ENCODE assay signal across 9 cellular contexts in genomic region chr13:102869948-102870676, GRCh38. TPM values are rescaled to one million over a fixed set of nuclear protein-coding genes. Genes with fewer than 3 reads are reported as not detected.
A peak's percentile ranks its signal among the peaks of the same experiment; 100 is the strongest.
DNase-seq lines count a peak whose midpoint lies in the region; ATAC-seq and TF ChIP-seq lines count a peak whose summit lies in the region.
"Had no signal": no experiment of that assay in that cellular context is flagged by ENCODE, and none has a peak within 500 bp of the region (broad histone marks: within the 10 kb centered on the region; RNA-seq: fewer than 3 reads in every experiment).

No MANE protein-coding gene starts in this region.

- H3K36me3 Mint-ChIP-seq in CD4-positive, CD25-positive, alpha-beta regulatory T cell = peaks cover 45% of the 10 kb centered on the region
- peaks cover 51% of the 10 kb centered on the region for H3K36me3 Mint-ChIP-seq in endodermal cell (ENCODE audit: low read depth)
- peaks cover 29% of the 10 kb centered on the region for H3K36me3 Mint-ChIP-seq in neural progenitor cell

- no peaks in the 10 kb centered on the region for H3K9me3 ChIP-seq in CD4-positive, CD25-positive, alpha-beta regulatory T cell (ENCODE audit: control insufficient read depth in 2 of 2, low read length in 2 of 2)
- H3K9me3 ChIP-seq in endodermal cell (ENCODE audit: control insufficient read depth, low read length) (peaks cover 3% of the 10 kb centered on the region), neural progenitor cell (ENCODE audit: low read depth) (no peaks in the 10 kb centered on the region)

- H3K27me3 ChIP-seq in CD4-positive, CD25-positive, alpha-beta regulatory T cell (ENCODE audit: control insufficient read depth, insufficient read depth, low read length) = no peaks in the 10 kb centered on the region
- H3K27me3 ChIP-seq in endodermal cell (ENCODE audit: control insufficient read depth, insufficient read depth, low read length, poor library complexity, severe bottlenecking) (no peaks in the 10 kb centered on the region), neural progenitor cell (no peaks in the 10 kb centered on the region)

- no peaks in the 10 kb centered on the region for H3F3A ChIP-seq in neural progenitor cell (ENCODE audit: low read depth)

- no peaks in the 10 kb centered on the region for H4K20me1 ChIP-seq in neural progenitor cell (ENCODE audit: low read depth)

- no peak overlapping the region for H3K4me3 ChIP-seq in CD4-positive, CD25-positive, alpha-beta regulatory T cell (ENCODE audit: low read depth, low read length)
- H3K4me3 ChIP-seq in endodermal cell (ENCODE audit: low read length) (no peak overlapping the region), neural progenitor cell (no peak overlapping the region)

- peaks cover 17 to 41% (median 25%) of the 10 kb centered on the region in 4 donors for H3K4me1 Mint-ChIP-seq in CD4-positive, CD25-positive, alpha-beta regulatory T cell
- no peaks in the 10 kb centered on the region for H3K4me1 Mint-ChIP-seq in endodermal cell
- H3K4me1 Mint-ChIP-seq in neural progenitor cell = peaks cover 7% of the 10 kb centered on the region

- no peaks in the 10 kb centered on the region for H3K27me3 Mint-ChIP-seq in CD4-positive, CD25-positive, alpha-beta regulatory T cell
- H3K27me3 Mint-ChIP-seq in endodermal cell (ENCODE audit: insufficient read depth) = no peaks in the 10 kb centered on the region
- H3K27me3 Mint-ChIP-seq in neural progenitor cell (ENCODE audit: insufficient read depth, low read depth) = no peaks in the 10 kb centered on the region

- H3K4me2 ChIP-seq in neural progenitor cell = no peak overlapping the region
- H3K4me2 ChIP-seq: KMS-11 had no signal

- H2AFZ ChIP-seq in neural progenitor cell (replicated peaks) = no peak overlapping the region

- H3K4me3 Mint-ChIP-seq in CD4-positive, CD25-positive, alpha-beta regulatory T cell = peak overlapping the region in 1 of 4 donors; percentile 41
- H3K4me3 Mint-ChIP-seq in endodermal cell = no peak overlapping the region
- H3K4me3 Mint-ChIP-seq in neural progenitor cell = no peak overlapping the region

- H3K4me1 ChIP-seq in CD4-positive, CD25-positive, alpha-beta regulatory T cell (ENCODE audit: control insufficient read depth, insufficient read depth, low read length, poor library complexity, severe bottlenecking) = peaks cover 9% of the 10 kb centered on the region
- no peaks in the 10 kb centered on the region for H3K4me1 ChIP-seq in endodermal cell (ENCODE audit: control insufficient read depth, insufficient read depth, low read length)
- H3K4me1 ChIP-seq in neural progenitor cell = no peaks in the 10 kb centered on the region

- peak overlapping the region in 2 of 3 donors; percentile 73 to 79 for H3K27ac Mint-ChIP-seq in CD4-positive, CD25-positive, alpha-beta regulatory T cell
- H3K27ac Mint-ChIP-seq in endodermal cell = peak overlapping the region; percentile 48
- no peak overlapping the region for H3K27ac Mint-ChIP-seq in neural progenitor cell

- H3K79me2 ChIP-seq in neural progenitor cell (ENCODE audit: low read depth) = no peaks in the 10 kb centered on the region

- TF ChIP-seq CTCF in endodermal cell (conservative IDR thresholded peaks at IDR 0.05) (no peak), neural progenitor cell (IDR thresholded peaks at IDR 0.05) (no peak)

- peaks cover 82% of the 10 kb centered on the region for H3K36me3 ChIP-seq in CD4-positive, CD25-positive, alpha-beta regulatory T cell (ENCODE audit: control insufficient read depth, insufficient read depth, low read length)
- H3K36me3 ChIP-seq in endodermal cell (ENCODE audit: control insufficient read depth, insufficient read depth, low read length) = peaks cover 66% of the 10 kb centered on the region
- H3K36me3 ChIP-seq in neural progenitor cell = peaks cover under 1% of the 10 kb centered on the region

- H3K27ac ChIP-seq in CD4-positive, CD25-positive, alpha-beta regulatory T cell (ENCODE audit: insufficient read depth, low read length, poor library complexity, severe bottlenecking) = no peak overlapping the region
- H3K27ac ChIP-seq in endodermal cell (ENCODE audit: low read depth, low read length) (no peak overlapping the region), neural progenitor cell (no peak overlapping the region)
- H3K27ac ChIP-seq: KMS-11 had no signal

- no peaks in the 10 kb centered on the region for H3K9me3 Mint-ChIP-seq in CD4-positive, CD25-positive, alpha-beta regulatory T cell
- H3K9me3 Mint-ChIP-seq in endodermal cell = no peaks in the 10 kb centered on the region
- H3K9me3 Mint-ChIP-seq in neural progenitor cell = no peaks in the 10 kb centered on the region

- H3K9ac ChIP-seq in endodermal cell (ENCODE audit: extremely low read depth, low read length, poor library complexity, severe bottlenecking) (no peak overlapping the region), neural progenitor cell (no peak overlapping the region)
- H3K9ac ChIP-seq: KMS-11 had no signal

- ATAC-seq in CD4-positive, CD25-positive, alpha-beta regulatory T cell (ENCODE audit: low read depth in 2 of 2) = no peak
- ATAC-seq in GM19438 (IDR thresholded peaks at IDR 0.05; ENCODE audit: low read depth, unreplicated experiment) (peak; percentile 14), HG03457 (IDR thresholded peaks at IDR 0.05; ENCODE audit: unreplicated experiment) (peak; percentile 23)

- 65 to 67% methylated on average over 4 to 5 of the region's 5 CpGs for WGBS in endodermal cell (ENCODE audit: insufficient coverage in 1 of 2, insufficient read length in 1 of 2), 2 experiments

- no peak for DNase-seq in CD4-positive, CD25-positive, alpha-beta regulatory T cell
- DNase-seq in endodermal cell (no peak), foreskin melanocyte (no peak), neural progenitor cell (ENCODE audit: low spot score) (no peak), NCI-H2107 treated with DMSO at 0.1 percent for 48 hours (lab: John Stamatoyannopoulos, UW; ENCODE audit: unreplicated experiment) (no peak)
- no peak for DNase-seq in stimulated activated CD4-positive, alpha-beta T cell treated with anti-CD3 and anti-CD28 coated beads, Interleukin-2, amount 100 ng/mL, for 48 hours

RNA-seq across cellular contexts. Expression of gene ERCC5, which starts 24.3 kb away (rescaled TPM):
- 104 TPM for total RNA-seq in CD4-positive, CD25-positive, alpha-beta regulatory T cell
- 10 to 100 TPM; 44.3 to 55.6 (median 49.0) TPM for polyA plus RNA-seq in CD4-positive, CD25-positive, alpha-beta regulatory T cell
- total RNA-seq in endodermal cell (10 to 100 TPM; 22.4 to 26.7 TPM), neural progenitor cell (ENCODE audit: low replicate concordance) (25.9 and 35.1 TPM in 2 replicates)
- 36.3 TPM for polyA plus RNA-seq in endodermal cell (2013, experiment 1 of 2)
- 42.0 TPM for polyA plus RNA-seq in endodermal cell (2013, experiment 2 of 2)

Comparison
In these comparisons a context has a peak if more than half of its experiments do, and no peak if none do; other contexts are left out.
1. ATAC-seq: peak in GM19438 (single experiment) and HG03457 (single experiment); none in CD4-positive, CD25-positive, alpha-beta regulatory T cell (0 of 2).